ENCODE assay signal across 1 cellular context in genomic region chr21:36079671-36080070, GRCh38.
TF ChIP-seq lines count a peak whose summit lies in the region.

No MANE protein-coding gene starts in this region.

TF ChIP-seq in HepG2, 621 proteins besides CTCF, POLR2A, EP300 and RAD21:
- TF ChIP-seq ZFP82 (CRISPR knock-in tag; IDR thresholded peaks at IDR 0.05; ENCODE audit: borderline replicate concordance) (no peak), DBP (CRISPR knock-in tag; IDR thresholded peaks at IDR 0.05; ENCODE audit: not compliant biosample characterization) (no peak), ZNF619 (CRISPR knock-in tag; IDR thresholded peaks at IDR 0.05) (no peak), ZNF282 (IDR thresholded peaks at IDR 0.05; ENCODE audit: partially characterized antibody) (no peak), ZKSCAN5 (CRISPR knock-in tag; IDR thresholded peaks at IDR 0.05) (no peak), KAT2B (IDR thresholded peaks at IDR 0.05; ENCODE audit: borderline replicate concordance, low read depth, low read length) (no peak), HMG20B (CRISPR knock-in tag; conservative IDR thresholded peaks at IDR 0.05) (no peak), ZNF788 (CRISPR knock-in tag; IDR thresholded peaks at IDR 0.05; ENCODE audit: borderline replicate concordance) (no peak), ELF3 (CRISPR knock-in tag; IDR thresholded peaks at IDR 0.05) (no peak), PHF20 (CRISPR knock-in tag; IDR thresholded peaks at IDR 0.05) (no peak), HOXA3 (CRISPR knock-in tag; IDR thresholded peaks at IDR 0.05) (no peak), RXRA (CRISPR knock-in tag; IDR thresholded peaks at IDR 0.05) (no peak)
